ENCODE assay signal across 8 cellular contexts in genomic region chr17:47969975-47970724, GRCh38. TPM values are rescaled to one million over a fixed set of nuclear protein-coding genes. Genes with fewer than 3 reads are reported as not detected.
DNase-seq lines count a peak whose midpoint lies in the region; ATAC-seq and TF ChIP-seq lines count a peak whose summit lies in the region.

No MANE protein-coding gene starts in this region.

- H3K4me1 ChIP-seq in adipocyte (ENCODE audit: control insufficient read depth, insufficient read depth, low read length) (peaks cover 40% of the 10 kb centered on the region), transverse colon (peaks cover 26 to 66% (median 44%) of the 10 kb centered on the region in 4 donors)

- no peaks in the 10 kb centered on the region for H3K27me3 Mint-ChIP-seq in activated naive CD4-positive, alpha-beta T cell treated with anti-CD3 and anti-CD28 coated beads for 36 hours (ENCODE audit: low read depth)
- no peaks in the 10 kb centered on the region for H3K27me3 Mint-ChIP-seq in memory B cell

- 47 to 80% methylated on average over 7 to 15 of the region's 15 CpGs for WGBS in transverse colon (ENCODE audit: low coverage in 1 of 2), 2 donors

- intact Hi-C loops in activated naive CD4-positive, alpha-beta T cell treated with anti-CD3 and anti-CD28 coated beads for 36 hours (cut with micrococcal nuclease) = loop anchor here (1.0 to 2.0 kb wide), 7 partner anchors 21 to 321 kb away; partner anchors contain the start of genes KPNB1, LRRC46, MRPL10 and NFE2L1
- intact Hi-C loops in transverse colon (cut with DNase I; ENCODE audit: low total_unique reads) = no loop called here

- peaks cover 14% of the 10 kb centered on the region for H3K36me3 Mint-ChIP-seq in activated naive CD4-positive, alpha-beta T cell treated with anti-CD3 and anti-CD28 coated beads for 36 hours (ENCODE audit: low read depth)
- H3K36me3 Mint-ChIP-seq in memory B cell = peaks cover 6% of the 10 kb centered on the region

- no peak for TF ChIP-seq POLR2A in transverse colon (IDR thresholded peaks at IDR 0.05)

- no peaks in the 10 kb centered on the region for H3K27me3 ChIP-seq in adipocyte (replicated peaks; ENCODE audit: control insufficient read depth, insufficient read depth, low read length)
- H3K27me3 ChIP-seq in transverse colon = no peaks in the 10 kb centered on the region

- no peak for DNase-seq in activated naive CD4-positive, alpha-beta T cell treated with anti-CD3 and anti-CD28 coated beads for 36 hours
- DNase-seq in activated naive CD4-positive, alpha-beta T cell treated with Interleukin-2 at 50 U/mL for 16 hours = no peak
- DNase-seq in adipocyte (ENCODE audit: low read depth) (no peak), memory B cell (ENCODE audit: low spot score in 2 of 2) (no peak), transverse colon (no peak), COLO668 (lab: John Stamatoyannopoulos, UW; ENCODE audit: unreplicated experiment) (no peak), SHP77 treated with DMSO at 0.1 percent for 48 hours (lab: John Stamatoyannopoulos, UW) (no peak), NCI-H226 (no peak)

- TF ChIP-seq CTCF in transverse colon (IDR thresholded peaks at IDR 0.05) = no peak

- H3K4me1 Mint-ChIP-seq in activated naive CD4-positive, alpha-beta T cell treated with anti-CD3 and anti-CD28 coated beads for 36 hours (ENCODE audit: low read depth) = peaks cover 24% of the 10 kb centered on the region
- peaks cover 10% of the 10 kb centered on the region for H3K4me1 Mint-ChIP-seq in memory B cell

- H3K9me3 ChIP-seq in adipocyte (ENCODE audit: control insufficient read depth, low read length) (no peaks in the 10 kb centered on the region), transverse colon (no peaks in the 10 kb centered on the region)

- H3K4me3 Mint-ChIP-seq in activated naive CD4-positive, alpha-beta T cell treated with anti-CD3 and anti-CD28 coated beads for 36 hours = peak overlapping the region; percentile 95
- H3K4me3 Mint-ChIP-seq in memory B cell = peak overlapping the region; percentile 99

- no peak for TF ChIP-seq EP300 in transverse colon (IDR thresholded peaks at IDR 0.05; ENCODE audit: low read depth)

- H3K36me3 ChIP-seq in adipocyte (ENCODE audit: control insufficient read depth, insufficient read depth, low read length, severe bottlenecking) (peaks cover 14% of the 10 kb centered on the region), transverse colon (peaks cover 0 to 10% (median 4%) of the 10 kb centered on the region in 4 donors)

- in situ Hi-C loops in transverse colon (cut with MboI; ENCODE audit: low pct_ligation_motif_present in 1 of 4, low pct_unique_long_range_greater_than_20kb in 1 of 4, low sequenced_read_pairs in 3 of 4) = loop anchor here in 1 of 4 donors (25.0 kb wide), 1 partner anchor 133 kb away; the partner anchor contains the start of genes LRRC46, MRPL10 and SCRN2

- no peaks in the 10 kb centered on the region for H3K9me3 Mint-ChIP-seq in activated naive CD4-positive, alpha-beta T cell treated with anti-CD3 and anti-CD28 coated beads for 36 hours
- no peaks in the 10 kb centered on the region for H3K9me3 Mint-ChIP-seq in memory B cell

- peak overlapping the region; percentile 72 for H3K9ac ChIP-seq in adipocyte (ENCODE audit: low read length)

- CTCF ChIA-PET in activated naive CD4-positive, alpha-beta T cell treated with anti-CD3 and anti-CD28 coated beads for 36 hours (lab: Charles Lee) = interaction anchor here (0.6 to 4.4 kb wide), 28 partner anchors 8 to 489 kb away, joined by 3 to 69 read pairs (median 4); partner anchors contain the start of genes NFE2L1, PNPO, PRR15L and SCRN2

- H3K27ac ChIP-seq in transverse colon = peak overlapping the region; percentile 44 to 88 (median 65)

- no peak for ATAC-seq in memory B cell (ENCODE audit: low read depth)

- H3K27ac Mint-ChIP-seq in activated naive CD4-positive, alpha-beta T cell treated with anti-CD3 and anti-CD28 coated beads for 36 hours = peak overlapping the region; percentile 13
- peak overlapping the region; percentile 92 for H3K27ac Mint-ChIP-seq in memory B cell

- H3K4me3 ChIP-seq in adipocyte (ENCODE audit: low read length) (peak overlapping the region; percentile 73), transverse colon (peak overlapping the region; percentile 14 to 89 (median 39))

RNA-seq across cellular contexts. Expression of gene CDK5RAP3, which starts 0.8 kb away (rescaled TPM):
- total RNA-seq in activated naive CD4-positive, alpha-beta T cell treated with anti-CD3 and anti-CD28 coated beads for 36 hours = 100 to 1,000 TPM; 174 to 175 TPM
- total RNA-seq in transverse colon = 100 to 1,000 TPM; 159 to 540 (median 296) TPM

RNA-seq across cellular contexts. Expression of gene PRR15L, which starts 12.5 kb away (rescaled TPM):
- not detected for total RNA-seq in activated naive CD4-positive, alpha-beta T cell treated with anti-CD3 and anti-CD28 coated beads for 36 hours
- 100 to 1,000 TPM; 111 to 230 (median 182) TPM for total RNA-seq in transverse colon

RNA-seq across cellular contexts. Expression of gene PNPO, which starts 28.8 kb away (rescaled TPM):
- total RNA-seq in activated naive CD4-positive, alpha-beta T cell treated with anti-CD3 and anti-CD28 coated beads for 36 hours = 10 to 100 TPM; 35.5 to 37.0 TPM
- 10 to 100 TPM in 3 of 4 donors, 1 to 10 TPM in 1; 7.4 to 83.8 (median 31.6) TPM for total RNA-seq in transverse colon

Comparison
In these comparisons a context has a peak if more than half of its experiments do, and no peak if none do; other contexts are left out.
1. RNA of gene PRR15L, which starts 12.5 kb away (total RNA-seq): 111 to 230 TPM in transverse colon; not detected in activated naive CD4-positive, alpha-beta T cell treated with anti-CD3 and anti-CD28 coated beads for 36 hours; every median in the first group is over 100 times any median in the second.